8 cellular contexts compared by ENCODE assay signal in the genomic region with DNA sequence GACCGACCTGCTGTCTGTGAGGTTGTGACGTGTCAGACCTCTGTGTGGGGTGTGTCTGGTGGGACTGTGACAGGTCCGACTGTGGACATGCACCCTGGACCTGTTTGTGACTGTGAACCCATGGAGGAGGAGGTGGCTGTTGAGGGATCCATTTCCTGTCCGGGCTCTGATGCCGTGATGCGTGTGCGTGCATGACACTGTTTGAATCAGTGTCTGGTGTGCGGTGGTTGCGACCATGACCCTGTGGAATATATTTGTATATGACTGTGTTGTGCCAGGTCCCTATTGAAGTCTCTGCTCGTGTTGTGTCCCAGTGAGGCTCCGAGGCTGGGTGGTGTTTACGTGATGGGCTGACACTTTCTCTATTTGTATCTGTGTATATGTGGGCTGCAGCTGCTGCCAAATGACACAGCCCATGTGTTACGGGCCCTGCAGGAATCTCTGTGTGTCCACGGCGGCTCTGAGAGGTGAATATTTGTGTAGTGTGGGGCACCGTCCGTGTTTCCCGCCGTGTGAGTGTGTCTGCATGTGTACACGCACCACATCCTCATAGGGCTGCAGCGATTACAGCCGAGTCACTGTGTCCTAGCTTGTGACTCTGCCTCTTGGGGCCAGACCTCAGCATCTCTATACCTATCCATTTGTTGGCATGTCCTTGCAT. TPM values are rescaled to one million over a fixed set of nuclear protein-coding genes. Genes with fewer than 3 reads are reported as not detected.
A peak's percentile ranks its signal among the peaks of the same experiment; 100 is the strongest.
DNase-seq lines count a peak whose midpoint lies in the region; ATAC-seq and TF ChIP-seq lines count a peak whose summit lies in the region.

No MANE protein-coding gene starts in this region.

- H3K27me3 ChIP-seq in MM.1S (replicated peaks; ENCODE audit: insufficient read depth, low read length): no peaks in the 10 kb centered on the region
- H3K27me3 ChIP-seq in osteoblast (ENCODE audit: insufficient read depth, low read length): no peaks in the 10 kb centered on the region

- peaks cover 3% of the 10 kb centered on the region; the same call in 1 of the 2 replicates for H3K79me2 ChIP-seq in MM.1S (ENCODE audit: low read length)
- H3K79me2 ChIP-seq in osteoblast (ENCODE audit: insufficient read depth, low read length): peaks cover 9% of the 10 kb centered on the region

- H3K4me1 Mint-ChIP-seq in activated naive CD4-positive, alpha-beta T cell treated with anti-CD3 and anti-CD28 coated beads for 36 hours (ENCODE audit: low read depth): peaks cover 52% of the 10 kb centered on the region
- peaks cover 60% of the 10 kb centered on the region for H3K4me1 Mint-ChIP-seq in chondrocyte (ENCODE audit: low read depth)

- peak overlapping the region; percentile 93 for H3K4me2 ChIP-seq in MM.1S (ENCODE audit: low read depth, low read length)
- H3K4me2 ChIP-seq in osteoblast (ENCODE audit: insufficient read depth, low read length): peak overlapping the region; percentile 76

- peak overlapping the region; percentile 93 for H3K27ac Mint-ChIP-seq in activated naive CD4-positive, alpha-beta T cell treated with anti-CD3 and anti-CD28 coated beads for 36 hours
- H3K27ac Mint-ChIP-seq in chondrocyte (ENCODE audit: unreplicated experiment): peak overlapping the region; percentile 97

- H3K36me3 ChIP-seq in MM.1S (replicated peaks; ENCODE audit: insufficient read depth, low read length): no peaks in the 10 kb centered on the region
- peaks cover 24% of the 10 kb centered on the region for H3K36me3 ChIP-seq in osteoblast (ENCODE audit: insufficient read depth, low read length)

- peak overlapping the region; percentile 73 for H3K9ac ChIP-seq in MM.1S (ENCODE audit: low read length)

- peaks cover 18% of the 10 kb centered on the region for H3K4me1 ChIP-seq in MM.1S (ENCODE audit: low read length)
- H3K4me1 ChIP-seq in osteoblast (ENCODE audit: insufficient read depth, low read length): peaks cover 58% of the 10 kb centered on the region

- peak overlapping the region; percentile 37 for H2AFZ ChIP-seq in MM.1S (ENCODE audit: low read length)
- H2AFZ ChIP-seq in osteoblast (ENCODE audit: low read length): no peak overlapping the region

- H4K20me1 ChIP-seq in MM.1S (ENCODE audit: insufficient read depth, low read length): no peaks in the 10 kb centered on the region
- no peaks in the 10 kb centered on the region for H4K20me1 ChIP-seq in osteoblast (ENCODE audit: insufficient read depth, low read length)

- TF ChIP-seq CTCF in MM.1S (IDR thresholded peaks at IDR 0.05; ENCODE audit: low read length) (no peak), chondrocyte (IDR thresholded peaks at IDR 0.05) (no peak), osteoblast (IDR thresholded peaks at IDR 0.05; ENCODE audit: extremely low read depth, low read depth, low read length) (no peak)

- H3F3A ChIP-seq in MM.1S (ENCODE audit: insufficient read depth, low read length): peaks cover 28% of the 10 kb centered on the region

- peak overlapping the region; percentile 60 for H3K4me3 ChIP-seq in MM.1S (ENCODE audit: low read length)
- H3K4me3 ChIP-seq in osteoblast (ENCODE audit: insufficient read depth, low read length): peak overlapping the region; percentile 46

- intact Hi-C loops in activated naive CD4-positive, alpha-beta T cell treated with anti-CD3 and anti-CD28 coated beads for 36 hours (cut with micrococcal nuclease): loop anchor here (1.0 kb wide), 2 partner anchors 18 to 23 kb away; a partner anchor contains a TSS

- peak; percentile 70 for DNase-seq in activated naive CD4-positive, alpha-beta T cell treated with anti-CD3 and anti-CD28 coated beads for 36 hours
- DNase-seq in activated naive CD4-positive, alpha-beta T cell (lab: John Stamatoyannopoulos, UW): no peak
- DNase-seq in MM.1S: peak; percentile 36
- no peak for DNase-seq in chondrocyte (ENCODE audit: low spot score)
- peak; percentile 91 for DNase-seq in osteoblast (ENCODE audit: insufficient read length, low spot score, missing footprints)
- no peak for DNase-seq in putamen (ENCODE audit: low spot score)
- DNase-seq in DMS153 treated with DMSO at 0.1 percent for 48 hours (lab: John Stamatoyannopoulos, UW; ENCODE audit: unreplicated experiment): no peak

- H3K4me3 Mint-ChIP-seq in activated naive CD4-positive, alpha-beta T cell treated with anti-CD3 and anti-CD28 coated beads for 36 hours: peak overlapping the region; percentile 67
- H3K4me3 Mint-ChIP-seq in chondrocyte (ENCODE audit: unreplicated experiment): peak overlapping the region; percentile 39

- no peaks in the 10 kb centered on the region for H3K9me3 Mint-ChIP-seq in activated naive CD4-positive, alpha-beta T cell treated with anti-CD3 and anti-CD28 coated beads for 36 hours
- no peaks in the 10 kb centered on the region for H3K9me3 Mint-ChIP-seq in chondrocyte (ENCODE audit: low read depth)

- H3K27ac ChIP-seq in MM.1S (ENCODE audit: low read length): peak overlapping the region; percentile 75
- peak overlapping the region; percentile 100 for H3K27ac ChIP-seq in osteoblast (ENCODE audit: low read depth, low read length)

- no peaks in the 10 kb centered on the region for H3K27me3 Mint-ChIP-seq in activated naive CD4-positive, alpha-beta T cell treated with anti-CD3 and anti-CD28 coated beads for 36 hours (ENCODE audit: low read depth)
- no peaks in the 10 kb centered on the region for H3K27me3 Mint-ChIP-seq in chondrocyte (ENCODE audit: low read depth)

- ATAC-seq in GM19455 (IDR thresholded peaks at IDR 0.05; ENCODE audit: unreplicated experiment): no peak

- peaks cover 38% of the 10 kb centered on the region for H3K36me3 Mint-ChIP-seq in activated naive CD4-positive, alpha-beta T cell treated with anti-CD3 and anti-CD28 coated beads for 36 hours (ENCODE audit: low read depth)
- peaks cover 29% of the 10 kb centered on the region for H3K36me3 Mint-ChIP-seq in chondrocyte (ENCODE audit: low read depth)

- CTCF ChIA-PET in activated naive CD4-positive, alpha-beta T cell treated with anti-CD3 and anti-CD28 coated beads for 36 hours (lab: Charles Lee): interaction anchor here (1.2 kb wide), 1 partner anchor 29 kb away, joined by 4 read pairs; no protein-coding TSS in a partner anchor

- H3K9me2 ChIP-seq in MM.1S (replicated peaks; ENCODE audit: insufficient read depth, low read length): no peaks in the 10 kb centered on the region

- H3K9me3 ChIP-seq in MM.1S (replicated peaks; ENCODE audit: insufficient read depth, low read length) (no peaks in the 10 kb centered on the region), osteoblast (ENCODE audit: low read depth, low read length) (no peaks in the 10 kb centered on the region)

RNA-seq across cellular contexts. Expression of a gene that starts 18.3 kb away (rescaled TPM):
- 10 to 100 TPM; 14.9 to 15.8 TPM for total RNA-seq in activated naive CD4-positive, alpha-beta T cell treated with anti-CD3 and anti-CD28 coated beads for 36 hours
- total RNA-seq in chondrocyte: 21.8 to 33.2 TPM (median 25.5 TPM) in 3 replicates
- 9.0 and 11.2 TPM in 2 replicates for total RNA-seq in osteoblast

RNA-seq across cellular contexts. Expression of a gene that starts 25.4 kb away (rescaled TPM):
- 10 to 100 TPM; 94.4 to 95.6 TPM for total RNA-seq in activated naive CD4-positive, alpha-beta T cell treated with anti-CD3 and anti-CD28 coated beads for 36 hours
- 188 to 197 TPM (median 195 TPM) in 3 replicates for total RNA-seq in chondrocyte
- total RNA-seq in osteoblast: 17.4 and 21.2 TPM in 2 replicates

RNA-seq across cellular contexts. Expression of a gene that starts 35.7 kb away (rescaled TPM):
- total RNA-seq in activated naive CD4-positive, alpha-beta T cell treated with anti-CD3 and anti-CD28 coated beads for 36 hours: 1 to 10 TPM; 3.5 to 4.1 TPM
- total RNA-seq in chondrocyte (2.0 to 3.0 TPM (median 2.6 TPM) in 3 replicates), osteoblast (5.6 and 6.5 TPM in 2 replicates)

RNA-seq across cellular contexts. Expression of a gene that starts 48.0 kb away (rescaled TPM):
- total RNA-seq in activated naive CD4-positive, alpha-beta T cell treated with anti-CD3 and anti-CD28 coated beads for 36 hours: 1 to 10 TPM; 5.6 to 5.7 TPM
- total RNA-seq in chondrocyte: 4.8 to 6.8 TPM (median 5.4 TPM) in 3 replicates
- 5.9 and 6.2 TPM in 2 replicates for total RNA-seq in osteoblast

Comparison
In these comparisons a context has a peak if more than half of its experiments do, and no peak if none do; other contexts are left out.
1. DNase-seq: peak in activated naive CD4-positive, alpha-beta T cell treated with anti-CD3 and anti-CD28 coated beads for 36 hours (single experiment), MM.1S (single experiment) and osteoblast (single experiment); none in activated naive CD4-positive, alpha-beta T cell (0 of 4), chondrocyte (single experiment), putamen (single experiment) and DMS153 treated with DMSO at 0.1 percent for 48 hours (single experiment).